16 cellular contexts compared by ENCODE assay signal in the genomic region with DNA sequence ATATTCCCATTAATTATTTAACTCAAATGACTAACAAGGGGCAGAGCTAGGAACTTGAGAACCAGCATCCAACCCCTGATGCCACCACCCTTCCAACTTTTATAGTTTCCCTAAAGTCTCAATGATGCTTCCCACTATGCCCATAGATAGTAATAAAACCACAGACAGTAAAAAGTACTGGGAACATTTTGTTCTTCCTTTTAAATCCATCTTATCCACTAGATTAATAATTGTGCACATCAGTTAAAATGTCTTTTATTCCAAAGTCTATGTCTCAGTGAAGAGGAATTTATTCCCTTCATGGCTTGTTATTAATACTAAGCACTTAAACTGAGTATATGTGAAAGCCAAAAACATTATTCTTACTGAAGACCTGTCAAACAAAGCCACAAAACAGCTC. TPM values are rescaled to one million over a fixed set of nuclear protein-coding genes. Genes with fewer than 3 reads are reported as not detected.
A peak's percentile ranks its signal among the peaks of the same experiment; 100 is the strongest.
DNase-seq lines count a peak whose midpoint lies in the region; ATAC-seq and TF ChIP-seq lines count a peak whose summit lies in the region.
"Had no signal": no experiment of that assay in that cellular context is flagged by ENCODE, and none has a peak within 500 bp of the region (broad histone marks: within the 10 kb centered on the region; RNA-seq: fewer than 3 reads in every experiment).

No MANE protein-coding gene starts in this region.

- H3K4me3 Mint-ChIP-seq in CD4-positive, alpha-beta T cell: no peak overlapping the region
- H3K4me3 Mint-ChIP-seq: GM23338 had no signal

- no peak for ATAC-seq in CD4-positive, alpha-beta T cell (ENCODE audit: poor library complexity)
- ATAC-seq in GM21619 (IDR thresholded peaks at IDR 0.05; ENCODE audit: unreplicated experiment): no peak
- ATAC-seq: GM12878, PC-3 had no signal

- no peak overlapping the region for H3K4me2 ChIP-seq in mesenchymal stem cell (ENCODE audit: low read length, poor library complexity, severe bottlenecking)
- H3K4me2 ChIP-seq: GM23338 had no signal

- H3K27me3 ChIP-seq in CD4-positive, alpha-beta T cell (ENCODE audit: control insufficient read depth, insufficient read depth, low read length): no peaks in the 10 kb centered on the region
- H3K27me3 ChIP-seq in esophagus muscularis mucosa (no peaks in the 10 kb centered on the region), sigmoid colon (no peaks in the 10 kb centered on the region), ascending aorta (no peaks in the 10 kb centered on the region), mesenchymal stem cell (ENCODE audit: control insufficient read depth in 1 of 2, insufficient read depth in 1 of 2, low read length in 2 of 2) (no peaks in the 10 kb centered on the region)

- no peak overlapping the region for H3K4ac ChIP-seq in mesenchymal stem cell (ENCODE audit: low read depth in 1 of 2, low read length in 2 of 2)

- H2BK15ac ChIP-seq in mesenchymal stem cell (ENCODE audit: low read depth, poor library complexity, severe bottlenecking): no peak overlapping the region

- POLR2A ChIA-PET in CD4-positive, alpha-beta T cell (lab: Charles Lee): no interaction called here

- no peak overlapping the region for H4K8ac ChIP-seq in mesenchymal stem cell (ENCODE audit: low read length)

- TF ChIP-seq EP300 in esophagus muscularis mucosa (IDR thresholded peaks at IDR 0.05): no peak
- TF ChIP-seq EP300 in sigmoid colon (IDR thresholded peaks at IDR 0.05): peak; percentile 36 to 83 (median 69)

- H3K27ac Mint-ChIP-seq in CD4-positive, alpha-beta T cell: peak overlapping the region; percentile 4

- H3K18ac ChIP-seq in mesenchymal stem cell (ENCODE audit: low read depth in 1 of 2, low read length in 2 of 2): no peak overlapping the region

- H2AK5ac ChIP-seq in mesenchymal stem cell (ENCODE audit: low read length, severe bottlenecking): no peak overlapping the region

- no peak overlapping the region for H3K27ac ChIP-seq in CD4-positive, alpha-beta T cell (ENCODE audit: low read depth, low read length)
- H3K27ac ChIP-seq in esophagus muscularis mucosa (replicated peaks in 1 of 4) (peak overlapping the region in 3 of 4 donors; percentile 8 to 35 (median 25)), sigmoid colon (peak overlapping the region in 3 of 4 donors; percentile 45 to 55 (median 54)), ascending aorta (no peak overlapping the region), mesenchymal stem cell (ENCODE audit: low read length, poor library complexity, severe bottlenecking) (no peak overlapping the region)

- H3K36me3 ChIP-seq in esophagus muscularis mucosa: peaks cover 6 to 40% (median 24%) of the 10 kb centered on the region in 4 donors
- H3K36me3 ChIP-seq in sigmoid colon: peaks cover 4 to 31% (median 12%) of the 10 kb centered on the region in 4 donors
- peaks cover 7 to 23% of the 10 kb centered on the region in 2 donors for H3K36me3 ChIP-seq in ascending aorta
- peaks cover 10 to 18% of the 10 kb centered on the region in 2 experiments for H3K36me3 ChIP-seq in mesenchymal stem cell (ENCODE audit: control insufficient read depth in 1 of 2, insufficient read depth in 2 of 2, low read depth in 1 of 2, low read length in 2 of 2)

- no peak for TF ChIP-seq CTCF in CD4-positive, alpha-beta T cell (IDR thresholded peaks at IDR 0.05)
- TF ChIP-seq CTCF in esophagus muscularis mucosa (IDR thresholded peaks at IDR 0.05): no peak
- TF ChIP-seq CTCF in sigmoid colon (IDR thresholded peaks at IDR 0.05): no peak
- no peak for TF ChIP-seq CTCF in ascending aorta (IDR thresholded peaks at IDR 0.05)

- H3K23ac ChIP-seq in mesenchymal stem cell (ENCODE audit: low read length in 2 of 2): no peak overlapping the region

- DNase-seq in CD4-positive, alpha-beta T cell: no peak
- DNase-seq in LHCN-M2 (ENCODE audit: low read depth) (peak; percentile 43), esophagus muscularis mucosa (ENCODE audit: extremely low spot score) (no peak), sigmoid colon (no peak), ascending aorta (ENCODE audit: low spot score in 2 of 2) (no peak), mesenchymal stem cell (no peak)
- DNase-seq: AML-193, Calu3, NCI-H1105, NCI-H1694 treated with DMSO at 0.1 percent for 48 hours, NCI-H446, NCI-H748 treated with DMSO at 0.1 percent for 48 hours, PC-3 had no signal

- H3K14ac ChIP-seq in mesenchymal stem cell (ENCODE audit: low read length in 2 of 2): no peak overlapping the region

- H3K9me3 ChIP-seq in CD4-positive, alpha-beta T cell (ENCODE audit: control insufficient read depth, low read length): no peaks in the 10 kb centered on the region
- H3K9me3 ChIP-seq in esophagus muscularis mucosa: no peaks in the 10 kb centered on the region
- no peaks in the 10 kb centered on the region for H3K9me3 ChIP-seq in sigmoid colon
- H3K9me3 ChIP-seq in ascending aorta: no peaks in the 10 kb centered on the region
- H3K9me3 ChIP-seq in mesenchymal stem cell (ENCODE audit: control insufficient read depth, low read length): no peaks in the 10 kb centered on the region

- TF ChIP-seq POLR2A in esophagus muscularis mucosa (IDR thresholded peaks at IDR 0.05; ENCODE audit: low read depth): no peak
- no peak for TF ChIP-seq POLR2A in sigmoid colon (IDR thresholded peaks at IDR 0.05)

- no peak overlapping the region for H2BK5ac ChIP-seq in mesenchymal stem cell (ENCODE audit: low read depth, low read length, poor library complexity, severe bottlenecking)

- intact Hi-C loops in CD4-positive, alpha-beta T cell (cut with DNase I, micrococcal nuclease): no loop called here
- intact Hi-C loops in esophagus muscularis mucosa (cut with DNase I) (no loop called here), sigmoid colon (cut with DNase I) (no loop called here), ascending aorta (cut with DNase I) (no loop called here)

- no peak overlapping the region for H2BK120ac ChIP-seq in mesenchymal stem cell (ENCODE audit: low read depth, low read length)

- H3K9ac ChIP-seq in mesenchymal stem cell (ENCODE audit: low read length): no peak overlapping the region

- H3K36me3 Mint-ChIP-seq in CD4-positive, alpha-beta T cell (ENCODE audit: low read depth): peaks cover 78% of the 10 kb centered on the region

- H2BK12ac ChIP-seq in mesenchymal stem cell (ENCODE audit: low read length in 2 of 2): no peak overlapping the region

- H3K4me3 ChIP-seq in esophagus muscularis mucosa: no peak overlapping the region
- H3K4me3 ChIP-seq in sigmoid colon: no peak overlapping the region
- H3K4me3 ChIP-seq in ascending aorta: no peak overlapping the region
- no peak overlapping the region for H3K4me3 ChIP-seq in mesenchymal stem cell (ENCODE audit: insufficient read depth in 1 of 2, low read depth in 1 of 2, low read length in 2 of 2)
- H3K4me3 ChIP-seq: GM12878, GM23338 had no signal

- H3K79me1 ChIP-seq in mesenchymal stem cell (replicated peaks; ENCODE audit: low read length, poor library complexity, severe bottlenecking): peaks cover 7% of the 10 kb centered on the region

- H3K4me1 ChIP-seq in esophagus muscularis mucosa (peaks cover 0 to 29% (median 15%) of the 10 kb centered on the region in 4 donors), sigmoid colon (peaks cover 0 to 26% (median 22%) of the 10 kb centered on the region in 4 donors), ascending aorta (no peaks in the 10 kb centered on the region), mesenchymal stem cell (ENCODE audit: control insufficient read depth, insufficient read depth, low read depth, low read length) (no peaks in the 10 kb centered on the region)

- H3K9me3 Mint-ChIP-seq in CD4-positive, alpha-beta T cell: no peaks in the 10 kb centered on the region
- H3K9me3 Mint-ChIP-seq: GM23338 had no signal

- no peak overlapping the region for H2AFZ ChIP-seq in mesenchymal stem cell (ENCODE audit: low read depth, low read length)
- H2AFZ ChIP-seq: GM23338 had no signal

- H3K27me3 Mint-ChIP-seq in CD4-positive, alpha-beta T cell: no peaks in the 10 kb centered on the region

- no peak overlapping the region for H4K91ac ChIP-seq in mesenchymal stem cell (ENCODE audit: low read length)

- no peaks in the 10 kb centered on the region for H3K4me1 Mint-ChIP-seq in CD4-positive, alpha-beta T cell (ENCODE audit: low read depth)

- CTCF ChIA-PET in CD4-positive, alpha-beta T cell (lab: Charles Lee): interaction anchor here (1.4 kb wide), 1 partner anchor 8 kb away, joined by 5 read pairs; no protein-coding TSS in a partner anchor

RNA-seq across cellular contexts. Expression of a gene that starts 45.8 kb away (rescaled TPM):
- 100 to 1,000 TPM; 103 to 119 TPM for total RNA-seq in CD4-positive, alpha-beta T cell
- total RNA-seq in LHCN-M2 (2014; rRNA removed) (18.4 and 40.6 TPM in 2 replicates), esophagus muscularis mucosa (10 to 100 TPM; 19.2 to 41.3 (median 25.7) TPM), sigmoid colon (10 to 100 TPM; 38.2 to 68.4 (median 51.8) TPM), ascending aorta (10.9 TPM)
- 2.7 TPM for polyA plus RNA-seq in LHCN-M2 (2012)
- polyA plus RNA-seq in sigmoid colon: 10 to 100 TPM; 31.1 to 53.9 (median 51.7) TPM
- polyA plus RNA-seq in mesenchymal stem cell (2013, experiment 1 of 2): 33.9 TPM
- polyA plus RNA-seq in mesenchymal stem cell (2013, experiment 2 of 2): 34.9 TPM

Comparison
In these comparisons a context has a peak if more than half of its experiments do, and no peak if none do; other contexts are left out.
1. H3K27ac ChIP-seq: peak in esophagus muscularis mucosa (3 of 4) and sigmoid colon (3 of 4); none in CD4-positive, alpha-beta T cell (single experiment), ascending aorta (0 of 2) and mesenchymal stem cell (single experiment).